8 cellular contexts compared by ENCODE assay signal in the genomic region with DNA sequence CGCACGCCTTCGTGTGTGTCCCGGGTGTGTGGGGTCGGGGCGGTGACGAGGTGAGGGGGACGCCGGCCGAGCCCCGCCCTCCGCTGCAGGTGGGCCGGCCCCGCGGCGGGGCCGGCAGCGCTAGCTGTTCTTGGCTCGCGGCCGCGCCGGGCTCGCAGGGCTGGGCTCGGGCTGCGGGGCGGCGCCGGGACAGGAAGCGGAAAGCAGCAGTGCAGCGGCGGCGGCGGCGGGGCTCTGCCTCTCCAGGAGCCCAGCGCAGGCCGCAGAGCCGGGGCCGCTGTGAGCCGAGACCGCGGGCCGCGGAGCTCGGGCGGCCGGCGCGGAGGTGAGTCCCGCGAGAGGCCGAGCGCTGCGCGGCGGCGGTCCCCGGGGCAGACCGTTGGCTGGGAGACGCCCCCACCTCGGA. TPM values are rescaled to one million over a fixed set of nuclear protein-coding genes. Genes with fewer than 3 reads are reported as not detected.
DNase-seq lines count a peak whose midpoint lies in the region; ATAC-seq, FAIRE-seq and TF ChIP-seq lines count a peak whose summit lies in the region.

A gene (plus strand): TSS at position 209 of the 406 bp plus-strand sequence. CDS start 9,444 bp downstream, outside the sequence.

- peaks cover 12% of the 10 kb centered on the region for H3K79me2 ChIP-seq in GM12878 (ENCODE audit: control insufficient read depth, insufficient read depth, low read length)

- H3K9me3 ChIP-seq in HUES6 (ENCODE audit: control insufficient read depth, insufficient read depth, low read depth, low read length) (peaks cover 27% of the 10 kb centered on the region), SJCRH30 (replicated peaks) (no peaks in the 10 kb centered on the region; the same call in none of the 2 replicates), GM12878 (replicated peaks; ENCODE audit: control insufficient read depth, insufficient read depth, low read length) (peaks cover 5% of the 10 kb centered on the region; the same call in 1 of the 3 replicates), iPS-15b (ENCODE audit: control insufficient read depth, insufficient read depth, low read length) (no peaks in the 10 kb centered on the region)

- in situ Hi-C loops in GM12878 (cut with MboI): no loop called here

- no peaks in the 10 kb centered on the region for H4K20me1 ChIP-seq in GM12878 (ENCODE audit: control insufficient read depth, insufficient read depth)

- POLR2A ChIA-PET in GM12878 (lab: Charles Lee): no interaction called here

- H3K4me1 ChIP-seq in HUES6 (ENCODE audit: control insufficient read depth, insufficient read depth, low read length) (peaks cover 28% of the 10 kb centered on the region), SJCRH30 (peaks cover 4% of the 10 kb centered on the region; the same call in 1 of the 2 replicates), GM12878 (ENCODE audit: control insufficient read depth, insufficient read depth, low read length) (peaks cover 3% of the 10 kb centered on the region), iPS-15b (ENCODE audit: control insufficient read depth, insufficient read depth, low read length) (peaks cover 13% of the 10 kb centered on the region)

- no peaks in the 10 kb centered on the region for H3K36me3 ChIP-seq in HUES6 (ENCODE audit: control insufficient read depth, insufficient read depth, low read length)
- no peaks in the 10 kb centered on the region for H3K36me3 ChIP-seq in SJCRH30
- no peaks in the 10 kb centered on the region for H3K36me3 ChIP-seq in GM12878 (ENCODE audit: control insufficient read depth in 2 of 2, insufficient read depth in 2 of 2, low read length in 1 of 2)
- H3K36me3 ChIP-seq in iPS-15b (ENCODE audit: control insufficient read depth, insufficient read depth, low read length): no peaks in the 10 kb centered on the region

- 1% methylated on average over 56 of the region's 61 CpGs for WGBS in GM12878 (ENCODE audit: insufficient coverage, insufficient replicate concordance, low lambda C conversion rate, missing lambda C conversion rate)

- RAD21 ChIA-PET in GM12878 (lab: Charles Lee; ENCODE audit: unreplicated experiment): no interaction called here

- H2AFZ ChIP-seq in GM12878 (ENCODE audit: control insufficient read depth, low read depth, low read length): peak within 1 kb of the TSS; percentile 78

- FAIRE-seq in GM12878 (lab: Jason Lieb, UNC): no peak

- SMC1A ChIA-PET in GM12878 (lab: Charles Lee; ENCODE audit: uncharacterized antibody, unreplicated experiment): no interaction called here

- TF ChIP-seq CTCF in GM12878 (IDR thresholded peaks at IDR 0.05 in 2 of 3, conservative IDR thresholded peaks at IDR 0.05 in 1 of 3; ENCODE audit: control insufficient read depth in 2 of 3, extremely low read depth in 1 of 3, insufficient read depth in 1 of 3, low read depth in 3 of 3, low read length in 3 of 3): no peak

- H3K27me3 ChIP-seq in HUES6 (ENCODE audit: control insufficient read depth, insufficient read depth, low read length) (no peaks in the 10 kb centered on the region), SJCRH30 (no peaks in the 10 kb centered on the region), GM12878 (replicated peaks in 1 of 2; ENCODE audit: control insufficient read depth in 2 of 2, insufficient read depth in 2 of 2, low read length in 1 of 2) (no peaks in the 10 kb centered on the region), iPS-15b (ENCODE audit: control insufficient read depth, insufficient read depth, low read length) (peaks cover 3% of the 10 kb centered on the region)

- CTCF ChIA-PET in GM12878 (lab: Yijun Ruan, JAX): no interaction called here

- TF ChIP-seq EP300 in GM12878 (IDR thresholded peaks at IDR 0.05; ENCODE audit: borderline replicate concordance in 1 of 2, control insufficient read depth in 1 of 2, low read depth in 2 of 2, low read length in 2 of 2): no peak

- DNase-seq in DMS79 treated with DMSO at 0.1 percent for 48 hours (lab: John Stamatoyannopoulos, UW) (peak; percentile 37), DMS79 (lab: John Stamatoyannopoulos, UW) (no peak), SJCRH30 (peak; percentile 70 to 75), GM12878 (ENCODE audit: low read depth, low spot score) (no peak)

- peak; percentile 63 for TF ChIP-seq POLR2A in GM12878 (IDR thresholded peaks at IDR 0.05; ENCODE audit: low read depth, low read length)

- H3K9ac ChIP-seq in HUES6 (ENCODE audit: low read length) (peak within 1 kb of the TSS; percentile 90), GM12878 (ENCODE audit: control insufficient read depth, insufficient read depth, low read length) (peak within 1 kb of the TSS; percentile 69), iPS-15b (ENCODE audit: low read depth, low read length) (peak within 1 kb of the TSS; percentile 79)

- intact Hi-C loops in GM12878 (cut with micrococcal nuclease; ENCODE audit: unreplicated experiment): no loop called here

- H3K4me3 ChIP-seq in HUES6 (ENCODE audit: low read depth, low read length) (peak within 1 kb of the TSS; percentile 88), SJCRH30 (peak within 1 kb of the TSS; percentile 84), GM12878 (peak within 1 kb of the TSS; percentile 90), iPS-15b (ENCODE audit: low read depth, low read length) (peak within 1 kb of the TSS; percentile 70), skin epidermis (peak within 1 kb of the TSS; percentile 68 to 97 (median 83))

- H3K27ac ChIP-seq in HUES6 (ENCODE audit: low read depth, low read length): peak within 1 kb of the TSS; percentile 69; the same call in 1 of the 2 replicates
- peak within 1 kb of the TSS; percentile 30; the same call in 1 of the 2 replicates for H3K27ac ChIP-seq in SJCRH30
- H3K27ac ChIP-seq in GM12878 (ENCODE audit: control insufficient read depth, insufficient read depth): peak within 1 kb of the TSS; percentile 52; the same call in 1 of the 2 replicates
- H3K27ac ChIP-seq in skin epidermis: peak within 1 kb of the TSS in 20 of 21 experiments; percentile 45 to 87 (median 82)

- ATAC-seq in GM21717 (IDR thresholded peaks at IDR 0.05; ENCODE audit: unreplicated experiment) (peak; percentile 71), GM12878 (peak; percentile 83)

- H3K4me2 ChIP-seq in GM12878 (ENCODE audit: control insufficient read depth, insufficient read depth): peak within 1 kb of the TSS; percentile 82

- no peak for TF ChIP-seq RAD21 in GM12878 (IDR thresholded peaks at IDR 0.05; ENCODE audit: insufficient read depth, low read depth, low read length)

- no TSS peak for BruUV-seq in GM12878 (replicated peaks; lab: Mats Ljungman, UMichigan)

TF ChIP-seq in GM12878, 131 proteins besides CTCF, POLR2A, EP300 and RAD21 (continues in another document):
- TF ChIP-seq NFXL1 (IDR thresholded peaks at IDR 0.05; ENCODE audit: borderline replicate concordance): no peak
- 0 out of 2 replicates have a peak, but pooled peaks have one; percentile 25 for TF ChIP-seq DPF2 (IDR thresholded peaks at IDR 0.05)
- TF ChIP-seq BMI1 (IDR thresholded peaks at IDR 0.05; ENCODE audit: borderline replicate concordance): no peak
- peak; percentile 75 for TF ChIP-seq SMARCA5 (IDR thresholded peaks at IDR 0.05)
- TF ChIP-seq, protein P1, sequence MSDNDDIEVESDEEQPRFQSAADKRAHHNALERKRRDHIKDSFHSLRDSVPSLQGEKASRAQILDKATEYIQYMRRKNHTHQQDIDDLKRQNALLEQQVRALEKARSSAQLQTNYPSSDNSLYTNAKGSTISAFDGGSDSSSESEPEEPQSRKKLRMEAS (IDR thresholded peaks at IDR 0.05; ENCODE audit: low read depth, low read length): no peak
- TF ChIP-seq LARP7 (IDR thresholded peaks at IDR 0.05): 0 out of 2 replicates have a peak, but pooled peaks have one; percentile 34
- TF ChIP-seq MEF2A (IDR thresholded peaks at IDR 0.05; ENCODE audit: insufficient read depth, low read depth, low read length): no peak

RNA-seq across cellular contexts. Expression of the gene that starts here (rescaled TPM):
- total RNA-seq in SJCRH30 (2014; rRNA removed; shearing (Covaris generic)): 16.2 and 16.8 TPM in 2 replicates
- total RNA-seq in GM12878 (2013; cell fraction: nucleolus; rRNA removed): 7.9 and 8.0 TPM in 2 replicates
- total RNA-seq in GM12878 (2014; rRNA removed): 5.9 and 6.9 TPM in 2 replicates
- total RNA-seq in GM12878 (2014; rRNA removed; fragmentation: Illumina TruSeq; extraction: Trizol): 5.2 and 6.4 TPM in 2 replicates
- total RNA-seq in GM12878 (2021): 10.6 and 12.4 TPM in 2 replicates
- 1.6 TPM for polyA plus RNA-seq in GM12878 (2011; ENCODE audit: low read depth)
- 2.7 and 3.1 TPM in 2 replicates for polyA plus RNA-seq in GM12878 (2011; rRNA removed)
- polyA plus RNA-seq in GM12878 (2011; cell fraction: cytosol; rRNA removed): 3.5 and 4.2 TPM in 2 replicates
- polyA plus RNA-seq in GM12878 (2011; cell fraction: nucleus; rRNA removed): 2.3 and 3.6 TPM in 2 replicates
- 2.8 and 3.0 TPM in 2 replicates for polyA plus RNA-seq in GM12878 (2012)
- polyA plus RNA-seq in GM12878 (2014; fragmentation: Illumina TruSeq; extraction: Trizol): 6.4 and 8.2 TPM in 2 replicates
- 1 to 10 TPM in 1 of 2 experiments, under 1 TPM in 1; 0.71 to 1.2 TPM for polyA plus RNA-seq in GM12878 (2014; fragmentation: Nextera tagmentation; extraction: Ambion mirVana)
- polyA plus RNA-seq in GM12878 (2014; rRNA removed): 6.2 and 6.4 TPM in 2 replicates
- polyA plus RNA-seq in GM12878 (2016; fragmentation: Nextera tagmentation; extraction: Ambion mirVana): 10 to 100 TPM; 11.5 to 12.9 TPM
- 3.7 and 4.0 TPM in 2 replicates for polyA minus RNA-seq in GM12878 (2011; rRNA and poly(A)+ RNA removed)
- polyA minus RNA-seq in GM12878 (2011; cell fraction: cytosol; rRNA and poly(A)+ RNA removed): 2.7 and 3.3 TPM in 2 replicates
- 1.2 and 1.6 TPM in 2 replicates for polyA minus RNA-seq in GM12878 (2011; cell fraction: nucleus; rRNA and poly(A)+ RNA removed)

Comparison
In these comparisons a context has a peak if more than half of its experiments do, and no peak if none do; other contexts are left out.
1. DNase-seq: peak in DMS79 treated with DMSO at 0.1 percent for 48 hours (single experiment) and SJCRH30 (2 of 2); none in DMS79 (single experiment) and GM12878 (single experiment).
2. H3K27ac ChIP-seq: peak in every context shown above with its lines; median percentile 82 in skin epidermis; 69 in HUES6; 52 in GM12878; 30 in SJCRH30.
3. Peak in every context shown above with its lines, with median percentiles within 50 percentile points of each other: H3K4me3 ChIP-seq and H3K9ac ChIP-seq.